Comparison of ENCODE assay signal across 23 cellular contexts in genomic region chr20:3904857-3905256, GRCh38. TPM values are rescaled to one million over a fixed set of nuclear protein-coding genes. Genes with fewer than 3 reads are reported as not detected.
DNase-seq lines count a peak whose midpoint lies in the region; ATAC-seq and TF ChIP-seq lines count a peak whose summit lies in the region.
"Had no signal": no experiment of that assay in that cellular context is flagged by ENCODE, and none has a peak within 500 bp of the region (broad histone marks: within the 10 kb centered on the region; RNA-seq: fewer than 3 reads in every experiment).

No MANE protein-coding gene starts in this region.

- no peaks in the 10 kb centered on the region for H3K9me3 Mint-ChIP-seq in T-helper 1 cell treated with Interleukin-12 subunit alpha and Interleukin-12 subunit beta and Interleukin-4 antibody, amounts not matched to agents 30 μg/mL and 1 μg/mL, for 36 hours
- H3K9me3 Mint-ChIP-seq in CD8-positive, alpha-beta memory T cell, result no peaks in the 10 kb centered on the region
- H3K9me3 Mint-ChIP-seq in activated naive CD8-positive, alpha-beta T cell (ENCODE audit: low read depth), result no peaks in the 10 kb centered on the region
- no peaks in the 10 kb centered on the region for H3K9me3 Mint-ChIP-seq in naive thymus-derived CD8-positive, alpha-beta T cell

- no peak for TF ChIP-seq CTCF in PC-3 (conservative IDR thresholded peaks at IDR 0.05; ENCODE audit: low read depth, low read length)

- no peaks in the 10 kb centered on the region for H3K9me2 ChIP-seq in PC-3 (replicated peaks; ENCODE audit: low read length)

- peaks cover 38% of the 10 kb centered on the region for H3K4me1 ChIP-seq in CD8-positive, alpha-beta memory T cell (ENCODE audit: insufficient read depth, low read length)
- H3K4me1 ChIP-seq in PC-3 (ENCODE audit: insufficient read depth, low read length), result 0 out of 2 replicates have a peak, but pooled peaks cover 4% of the 10 kb centered on the region

- no TSS peak for BruUV-seq in PC-3 (replicated peaks; lab: Mats Ljungman, UMichigan)

- no peak overlapping the region for H3K4me3 Mint-ChIP-seq in T-helper 1 cell treated with Interleukin-12 subunit alpha and Interleukin-12 subunit beta and Interleukin-4 antibody, amounts not matched to agents 30 μg/mL and 1 μg/mL, for 36 hours
- H3K4me3 Mint-ChIP-seq in CD8-positive, alpha-beta memory T cell, result peak overlapping the region in 1 of 7 donors; percentile 2
- H3K4me3 Mint-ChIP-seq in activated naive CD8-positive, alpha-beta T cell, result no peak overlapping the region
- no peak overlapping the region for H3K4me3 Mint-ChIP-seq in naive thymus-derived CD8-positive, alpha-beta T cell

- peaks cover 99% of the 10 kb centered on the region for H3K79me2 ChIP-seq in PC-3 (ENCODE audit: low read length)

- ATAC-seq in naive thymus-derived CD8-positive, alpha-beta T cell, result no peak
- ATAC-seq in PC-3, result no peak
- ATAC-seq: body of pancreas, gastrocnemius medialis, left cardiac atrium had no signal

- intact Hi-C loops in PC-3 (cut with micrococcal nuclease), result no loop called here

- H3K36me3 ChIP-seq in CD8-positive, alpha-beta memory T cell (ENCODE audit: insufficient read depth, low read length), result peaks cover 5% of the 10 kb centered on the region
- peaks cover 19% of the 10 kb centered on the region for H3K36me3 ChIP-seq in PC-3 (ENCODE audit: low read depth, low read length)

- no peak overlapping the region for H3K4me2 ChIP-seq in PC-3 (ENCODE audit: low read length)
- H3K4me2 ChIP-seq: KMS-11, PC-9 had no signal

- H3K27ac ChIP-seq in CD8-positive, alpha-beta memory T cell (ENCODE audit: low read depth, low read length), result no peak overlapping the region
- no peak overlapping the region for H3K27ac ChIP-seq in PC-3 (ENCODE audit: low read length)
- H3K27ac ChIP-seq: 22Rv1, body of pancreas, gastrocnemius medialis, KMS-11, PC-9, skin epidermis had no signal

- DNase-seq in T-helper 1 cell (no peak), PC-3 (no peak), NCI-H748 treated with DMSO at 0.1 percent for 48 hours (lab: John Stamatoyannopoulos, UW) (no peak), GM19238 (ENCODE audit: insufficient read length, low spot score) (no peak)
- DNase-seq in CD8-positive, alpha-beta memory T cell, result no peak
- DNase-seq in naive thymus-derived CD8-positive, alpha-beta T cell, result no peak
- DNase-seq: activated gamma-delta T cell treated with Interleukin-2 at 50 U/mL for 16 hours; body of pancreas; C1 segment of cervical spinal cord; DMS79 treated with DMSO at 0.1 percent for 48 hours; gastrocnemius medialis; HCEC 1CT; left cardiac atrium; NCI-H1048; NCI-H2107; PC-9; stimulated activated CD4-positive, alpha-beta T cell treated with anti-CD3 and anti-CD28 coated beads, Interleukin-4, amount 100 ng/mL, for 4 hours; stimulated activated CD8-positive, alpha-beta memory T cell treated with anti-CD3 and anti-CD28 coated beads, Interleukin-4, amount 100 ng/mL, for 48 hours had no signal

- H4K20me1 ChIP-seq in PC-3 (ENCODE audit: low read length), result peaks cover 67% of the 10 kb centered on the region

- H3K27me3 ChIP-seq in CD8-positive, alpha-beta memory T cell (ENCODE audit: insufficient read depth, low read length, poor library complexity, severe bottlenecking), result no peaks in the 10 kb centered on the region
- no peaks in the 10 kb centered on the region for H3K27me3 ChIP-seq in PC-3 (ENCODE audit: low read length)
- H3K27me3 ChIP-seq: body of pancreas, gastrocnemius medialis had no signal

- no peak overlapping the region for H3K9ac ChIP-seq in PC-3 (ENCODE audit: low read length)
- H3K9ac ChIP-seq: KMS-11 had no signal

- peaks cover 7% of the 10 kb centered on the region for H3F3A ChIP-seq in PC-3 (ENCODE audit: low read length, unreplicated experiment)

- H3K4me1 Mint-ChIP-seq in T-helper 1 cell treated with Interleukin-12 subunit alpha and Interleukin-12 subunit beta and Interleukin-4 antibody, amounts not matched to agents 30 μg/mL and 1 μg/mL, for 36 hours (ENCODE audit: low read depth), result peaks cover 47% of the 10 kb centered on the region
- peaks cover 62 to 87% (median 80%) of the 10 kb centered on the region in 3 donors for H3K4me1 Mint-ChIP-seq in CD8-positive, alpha-beta memory T cell
- H3K4me1 Mint-ChIP-seq in activated naive CD8-positive, alpha-beta T cell (ENCODE audit: low read depth), result peaks cover 61% of the 10 kb centered on the region
- H3K4me1 Mint-ChIP-seq in naive thymus-derived CD8-positive, alpha-beta T cell, result peaks cover 21 to 74% (median 60%) of the 10 kb centered on the region in 4 donors

- CTCF ChIA-PET in CD8-positive, alpha-beta memory T cell (lab: Charles Lee), result interaction anchor here (1.1 kb wide), 1 partner anchor 51 kb away, joined by 3 read pairs; no protein-coding TSS in a partner anchor
- CTCF ChIA-PET in PC-3 (lab: Charles Lee), result no interaction called here

- peak overlapping the region; percentile 45 for H3K27ac Mint-ChIP-seq in T-helper 1 cell treated with Interleukin-12 subunit alpha and Interleukin-12 subunit beta and Interleukin-4 antibody, amounts not matched to agents 30 μg/mL and 1 μg/mL, for 36 hours
- H3K27ac Mint-ChIP-seq in CD8-positive, alpha-beta memory T cell, result peak overlapping the region in 6 of 8 donors; percentile 14 to 83 (median 72)
- H3K27ac Mint-ChIP-seq in activated naive CD8-positive, alpha-beta T cell, result peak overlapping the region; percentile 71
- peak overlapping the region; percentile 9 to 77 (median 44) for H3K27ac Mint-ChIP-seq in naive thymus-derived CD8-positive, alpha-beta T cell

- peaks cover 15% of the 10 kb centered on the region for H3K36me3 Mint-ChIP-seq in T-helper 1 cell treated with Interleukin-12 subunit alpha and Interleukin-12 subunit beta and Interleukin-4 antibody, amounts not matched to agents 30 μg/mL and 1 μg/mL, for 36 hours (ENCODE audit: low read depth)
- H3K36me3 Mint-ChIP-seq in CD8-positive, alpha-beta memory T cell, result peaks cover 3 to 29% (median 5%) of the 10 kb centered on the region in 3 donors
- H3K36me3 Mint-ChIP-seq in activated naive CD8-positive, alpha-beta T cell, result peaks cover 8% of the 10 kb centered on the region
- H3K36me3 Mint-ChIP-seq in naive thymus-derived CD8-positive, alpha-beta T cell, result peaks cover 0 to 35% (median 3%) of the 10 kb centered on the region in 3 donors

- no peak overlapping the region for H2AFZ ChIP-seq in PC-3 (ENCODE audit: low read length)
- H2AFZ ChIP-seq: PC-9 had no signal

- no peaks in the 10 kb centered on the region for H3K27me3 Mint-ChIP-seq in T-helper 1 cell treated with Interleukin-12 subunit alpha and Interleukin-12 subunit beta and Interleukin-4 antibody, amounts not matched to agents 30 μg/mL and 1 μg/mL, for 36 hours (ENCODE audit: low read depth)
- H3K27me3 Mint-ChIP-seq in CD8-positive, alpha-beta memory T cell, result peaks cover 0 to 2% of the 10 kb centered on the region in 2 donors
- no peaks in the 10 kb centered on the region for H3K27me3 Mint-ChIP-seq in activated naive CD8-positive, alpha-beta T cell
- H3K27me3 Mint-ChIP-seq in naive thymus-derived CD8-positive, alpha-beta T cell, result no peaks in the 10 kb centered on the region

- H3K4me3 ChIP-seq in CD8-positive, alpha-beta memory T cell (ENCODE audit: low read length), result no peak overlapping the region
- H3K4me3 ChIP-seq in PC-3 (ENCODE audit: low read length), result no peak overlapping the region
- H3K4me3 ChIP-seq: body of pancreas, gastrocnemius medialis, PC-9, skin epidermis had no signal

- POLR2A ChIA-PET in CD8-positive, alpha-beta memory T cell (lab: Charles Lee), result interaction anchor here (0.7 kb wide), 1 partner anchor 61 kb away, joined by 5 read pairs; no protein-coding TSS in a partner anchor
- POLR2A ChIA-PET in naive thymus-derived CD8-positive, alpha-beta T cell (lab: Charles Lee), result no interaction called here
- POLR2A ChIA-PET in PC-3 (lab: Charles Lee; ENCODE audit: unreplicated experiment), result no interaction called here

- H3K9me3 ChIP-seq in CD8-positive, alpha-beta memory T cell (ENCODE audit: low read length), result no peaks in the 10 kb centered on the region
- no peaks in the 10 kb centered on the region for H3K9me3 ChIP-seq in PC-3 (ENCODE audit: low read length)
- H3K9me3 ChIP-seq: body of pancreas, gastrocnemius medialis had no signal

RNA-seq across cellular contexts. Expression of gene PANK2, which starts 15.7 kb away (rescaled TPM):
- 10 to 100 TPM; 58.1 to 62.3 TPM for total RNA-seq in CD8-positive, alpha-beta memory T cell
- 51.0 TPM for polyA plus RNA-seq in CD8-positive, alpha-beta memory T cell
- 10 to 100 TPM; 66.6 to 72.5 TPM for total RNA-seq in naive thymus-derived CD8-positive, alpha-beta T cell
- 10 to 100 TPM; 32.9 to 36.8 (median 36.8) TPM for polyA plus RNA-seq in naive thymus-derived CD8-positive, alpha-beta T cell
- total RNA-seq in PC-3 (2014; rRNA removed), result 50.8 and 52.1 TPM in 2 replicates

RNA-seq across cellular contexts. Expression of gene MAVS, which starts 58.2 kb away (rescaled TPM):
- total RNA-seq in CD8-positive, alpha-beta memory T cell, result 10 to 100 TPM; 34.3 to 34.8 TPM
- polyA plus RNA-seq in CD8-positive, alpha-beta memory T cell, result 8.1 TPM
- total RNA-seq in naive thymus-derived CD8-positive, alpha-beta T cell, result 10 to 100 TPM; 41.9 to 45.7 TPM
- 1 to 10 TPM; 2.2 to 8.5 (median 3.3) TPM for polyA plus RNA-seq in naive thymus-derived CD8-positive, alpha-beta T cell
- total RNA-seq in PC-3 (2014; rRNA removed), result 38.7 and 44.8 TPM in 2 replicates
